ENCODE assay signal across 8 cellular contexts in the genomic region with DNA sequence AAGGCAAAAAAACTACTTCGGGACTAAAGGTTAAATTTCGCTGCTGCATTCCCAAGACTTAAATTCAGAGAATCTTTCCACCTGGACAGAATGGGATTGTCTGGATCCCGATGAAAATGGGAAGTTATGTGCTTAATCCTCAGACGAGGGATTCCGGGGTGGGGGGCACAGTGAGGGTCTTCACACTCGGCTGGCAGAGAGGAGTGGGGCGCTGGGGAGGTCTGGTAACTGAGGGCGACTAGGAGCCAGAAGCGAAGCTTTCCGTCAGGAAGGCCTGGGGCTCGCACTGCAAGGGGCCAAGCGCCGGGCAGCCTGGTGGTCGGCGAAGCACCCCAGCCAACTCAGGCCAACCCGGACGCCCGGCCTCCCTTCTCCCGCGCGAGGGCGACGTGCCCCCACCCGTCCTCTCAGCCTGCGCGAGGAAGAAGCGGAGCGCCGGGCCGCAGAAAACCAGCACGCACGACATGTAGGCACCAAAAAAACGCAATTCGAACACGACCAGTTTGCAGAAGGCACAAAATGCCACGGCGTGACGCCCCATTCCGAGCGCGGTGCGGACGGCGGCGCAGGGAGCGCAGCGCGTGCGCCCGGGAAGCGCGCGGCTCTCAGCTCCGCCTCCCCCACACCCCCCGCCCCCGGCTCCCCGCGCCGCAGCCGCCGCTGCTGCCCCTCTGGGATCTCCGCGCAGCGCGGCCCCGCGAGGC.
A peak's percentile ranks its signal among the peaks of the same experiment; 100 is the strongest.
DNase-seq lines count a peak whose midpoint lies in the region; ATAC-seq lines count a peak whose summit lies in the region.

No MANE protein-coding gene starts in this region.

- 1% methylated on average over 30 to 63 of the region's 67 CpGs for WGBS in esophagus, 2 donors

- peak overlapping the region; percentile 87 to 96 (median 91) for H3K4me3 Mint-ChIP-seq in naive B cell

- H3K9me3 ChIP-seq in esophagus (ENCODE audit: control insufficient read depth in 2 of 2, insufficient read depth in 1 of 2, low read depth in 1 of 2, low read length in 1 of 2) = no peaks in the 10 kb centered on the region

- H3K36me3 ChIP-seq in esophagus (ENCODE audit: control insufficient read depth in 2 of 2, insufficient read depth in 2 of 2, low read length in 1 of 2) = no peaks in the 10 kb centered on the region

- peak overlapping the region; percentile 59 to 95 for H3K4me3 ChIP-seq in esophagus (ENCODE audit: low read depth in 1 of 2, low read length in 2 of 2)

- no peaks in the 10 kb centered on the region for H3K4me1 ChIP-seq in esophagus (ENCODE audit: control insufficient read depth in 2 of 2, insufficient read depth in 2 of 2, low read length in 1 of 2)

- ATAC-seq in GM19468 (IDR thresholded peaks at IDR 0.05; ENCODE audit: extremely low read depth, unreplicated experiment) = peak; percentile 49
- peak; percentile 57 for ATAC-seq in HG03565 (IDR thresholded peaks at IDR 0.05; ENCODE audit: unreplicated experiment)
- peak; percentile 71 to 72 for ATAC-seq in naive B cell (ENCODE audit: low read depth in 2 of 2)

- peak overlapping the region; percentile 74 to 94 for H3K27ac ChIP-seq in esophagus (ENCODE audit: low read depth in 2 of 2, low read length in 1 of 2)

- H3K9me3 Mint-ChIP-seq in naive B cell = no peaks in the 10 kb centered on the region

- H3K27me3 ChIP-seq in esophagus (ENCODE audit: control insufficient read depth in 1 of 2, insufficient read depth in 2 of 2, low read length in 2 of 2) = no peaks in the 10 kb centered on the region

- H3K27me3 Mint-ChIP-seq in naive B cell = no peaks in the 10 kb centered on the region

- DNase-seq in NCI-H146 (lab: John Stamatoyannopoulos, UW) (peak; percentile 77), NCI-H146 treated with DMSO at 0.1 percent for 48 hours (lab: John Stamatoyannopoulos, UW; ENCODE audit: unreplicated experiment) (no peak), T1000 (lab: John Stamatoyannopoulos, UW) (peak; percentile 82), naive B cell (peak; percentile 78), SHP77 treated with DMSO at 0.1 percent for 48 hours (lab: John Stamatoyannopoulos, UW) (no peak)

- H3K4me1 Mint-ChIP-seq in naive B cell = peaks cover 20 to 22% (median 20%) of the 10 kb centered on the region in 3 donors

- H3K36me3 Mint-ChIP-seq in naive B cell = no peaks in the 10 kb centered on the region

- H3K27ac Mint-ChIP-seq in naive B cell = peak overlapping the region; percentile 18 to 93 (median 87)

Comparison
In these comparisons a context has a peak if more than half of its experiments do, and no peak if none do; other contexts are left out.
1. DNase-seq: peak in NCI-H146 (single experiment), T1000 (single experiment) and naive B cell (single experiment); none in NCI-H146 treated with DMSO at 0.1 percent for 48 hours (single experiment) and SHP77 treated with DMSO at 0.1 percent for 48 hours (single experiment).
2. Peak in every context shown above with its lines, with median percentiles within 50 percentile points of each other: ATAC-seq.